14 cellular contexts compared by ENCODE assay signal in genomic region chr2:238449909-238450417, GRCh38.
DNase-seq lines count a peak whose midpoint lies in the region; ATAC-seq and TF ChIP-seq lines count a peak whose summit lies in the region.
"Had no signal": no experiment of that assay in that cellular context is flagged by ENCODE, and none has a peak within 500 bp of the region (broad histone marks: within the 10 kb centered on the region; RNA-seq: fewer than 3 reads in every experiment).

No MANE protein-coding gene starts in this region.

- H3K4me3 ChIP-seq in NB4 (ENCODE audit: low read depth, low read length) (no peak overlapping the region), fibroblast of mammary gland (ENCODE audit: control insufficient read depth, low read depth, low read length) (no peak overlapping the region)
- H3K4me3 ChIP-seq: GM12878 had no signal

- POLR2A ChIA-PET in HEK293T (lab: Yijun Ruan, JAX): no interaction called here

- H3K4me1 Mint-ChIP-seq in nephron progenitor cell: peaks cover 14% of the 10 kb centered on the region

- peaks cover 81% of the 10 kb centered on the region for H3K36me3 Mint-ChIP-seq in nephron progenitor cell (ENCODE audit: low read depth)

- DNase-seq in AG20443 (ENCODE audit: low spot score) (peak; percentile 80), NB4 (ENCODE audit: low read depth) (peak; percentile 77), fibroblast of mammary gland (ENCODE audit: low read depth) (peak; percentile 78), nephron progenitor cell (no peak), HEK293T (ENCODE audit: extremely low spot score) (no peak), NCI-H2171 (lab: John Stamatoyannopoulos, UW) (no peak)
- DNase-seq: activated CD8-positive, alpha-beta memory T cell treated with anti-CD3 and anti-CD28 coated beads, Interleukin-2, amount 50 U/mL, for 4 hours; CD4-positive, alpha-beta T cell; central memory CD4-positive, alpha-beta T cell; NCI-H1092 treated with DMSO at 0.1 percent for 48 hours; occipital lobe had no signal

- peak overlapping the region; percentile 88 for H3K27ac Mint-ChIP-seq in nephron progenitor cell
- H3K27ac Mint-ChIP-seq: CD4-positive, alpha-beta T cell had no signal

- no peak overlapping the region for H3K4me3 Mint-ChIP-seq in nephron progenitor cell
- H3K4me3 Mint-ChIP-seq: CD4-positive, alpha-beta T cell had no signal

- TF ChIP-seq CTCF in NB4 (IDR thresholded peaks at IDR 0.05; ENCODE audit: low read depth, low read length): no peak
- TF ChIP-seq CTCF in fibroblast of mammary gland (conservative IDR thresholded peaks at IDR 0.05; ENCODE audit: control insufficient read depth, insufficient read depth, low read depth, low read length): no peak
- TF ChIP-seq CTCF in nephron progenitor cell (IDR thresholded peaks at IDR 0.05): no peak

- ATAC-seq in HG03354 (IDR thresholded peaks at IDR 0.05; ENCODE audit: poor library complexity, severe bottlenecking, unreplicated experiment): no peak
- no peak for ATAC-seq in GM21529 (IDR thresholded peaks at IDR 0.05; ENCODE audit: unreplicated experiment)
- ATAC-seq: GM12878 had no signal

- H3K9me3 Mint-ChIP-seq in nephron progenitor cell: peaks cover 12% of the 10 kb centered on the region
- H3K9me3 Mint-ChIP-seq: CD4-positive, alpha-beta T cell had no signal

- TF ChIP-seq POLR2A in NB4 (IDR thresholded peaks at IDR 0.05; ENCODE audit: extremely low read depth, insufficient read length): no peak

- CTCF ChIA-PET in HEK293T (lab: Yijun Ruan, JAX): no interaction called here

- H3K27me3 Mint-ChIP-seq in nephron progenitor cell (ENCODE audit: low read depth, poor library complexity): peaks cover 4% of the 10 kb centered on the region
- H3K27me3 Mint-ChIP-seq: CD4-positive, alpha-beta T cell had no signal

TF ChIP-seq in HEK293T, 16 proteins besides CTCF, POLR2A, EP300 and RAD21:
- no peak for TF ChIP-seq ARNT (IDR thresholded peaks at IDR 0.05)
- TF ChIP-seq HDGF (IDR thresholded peaks at IDR 0.05; ENCODE audit: borderline replicate concordance): no peak
- TF ChIP-seq LEF1 (IDR thresholded peaks at IDR 0.05; ENCODE audit: borderline replicate concordance): no peak
- TF ChIP-seq FOXA1 (IDR thresholded peaks at IDR 0.05): no peak
- TF ChIP-seq SP1 (IDR thresholded peaks at IDR 0.05): no peak
- TF ChIP-seq SUZ12 (IDR thresholded peaks at IDR 0.05): no peak
- TF ChIP-seq NFRKB (IDR thresholded peaks at IDR 0.05): no peak
- TF ChIP-seq ZNF384 (IDR thresholded peaks at IDR 0.05): no peak
- TF ChIP-seq BHLHE40 (IDR thresholded peaks at IDR 0.05; ENCODE audit: borderline replicate concordance): no peak
- TF ChIP-seq L3MBTL2 (conservative IDR thresholded peaks at IDR 0.05): no peak
- TF ChIP-seq FOXK2 (IDR thresholded peaks at IDR 0.05): no peak
- TF ChIP-seq FOXM1 (IDR thresholded peaks at IDR 0.05; ENCODE audit: borderline replicate concordance): no peak
- TF ChIP-seq ELF4 (IDR thresholded peaks at IDR 0.05): no peak
- TF ChIP-seq CTBP1 (IDR thresholded peaks at IDR 0.05; ENCODE audit: borderline replicate concordance): no peak
- no peak for TF ChIP-seq PKNOX1 (IDR thresholded peaks at IDR 0.05)
- TF ChIP-seq TARDBP (IDR thresholded peaks at IDR 0.05): no peak

Comparison
In these comparisons a context has a peak if more than half of its experiments do, and no peak if none do; other contexts are left out.
1. DNase-seq: peak in AG20443 (single experiment), NB4 (single experiment) and fibroblast of mammary gland (single experiment); none in nephron progenitor cell (single experiment), HEK293T (single experiment) and NCI-H2171 (single experiment).